Comparison of ENCODE assay signal across 10 cellular contexts in the genomic region with DNA sequence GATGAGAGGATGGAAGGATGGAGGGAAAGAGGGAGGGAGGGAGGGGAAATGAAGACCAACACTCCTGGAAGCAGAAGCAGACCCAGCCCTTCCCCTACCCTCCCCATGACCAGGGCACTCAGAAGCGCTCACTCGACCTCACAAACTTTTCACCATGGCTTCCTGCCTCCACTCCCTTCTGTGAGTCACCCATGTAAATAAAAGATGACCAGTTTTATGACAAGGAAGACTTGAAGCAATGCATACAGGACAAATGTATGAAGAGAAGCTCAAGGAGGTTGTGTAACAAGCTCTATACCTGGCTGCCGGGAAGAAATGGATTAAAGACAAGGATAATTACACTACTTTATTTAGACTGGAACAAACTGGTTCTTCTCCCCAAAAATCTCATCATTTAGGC.
DNase-seq lines count a peak whose midpoint lies in the region; ATAC-seq, FAIRE-seq and TF ChIP-seq lines count a peak whose summit lies in the region.
"Had no signal": no experiment of that assay in that cellular context is flagged by ENCODE, and none has a peak within 500 bp of the region (broad histone marks: within the 10 kb centered on the region; RNA-seq: fewer than 3 reads in every experiment).

No MANE protein-coding gene starts in this region.

- peak overlapping the region; percentile 8 for H3K4me3 Mint-ChIP-seq in HFFc6
- H3K4me3 Mint-ChIP-seq: activated CD8-positive, alpha-beta T cell treated with anti-CD3 and anti-CD28 coated beads, Interleukin-2, amount 10 ng/mL, durations not matched to agents 7 days and 5 days had no signal

- WGBS in upper lobe of left lung, 2 donors, result 55 to 62% methylated on average over 3 of the region's 3 CpGs

- no peak overlapping the region for H3K4me3 ChIP-seq in RWPE2 (ENCODE audit: severe bottlenecking)
- H3K4me3 ChIP-seq in fibroblast of pulmonary artery (replicated peaks; ENCODE audit: low read depth, low read length), result no peak overlapping the region
- H3K4me3 ChIP-seq in upper lobe of left lung, result no peak overlapping the region
- H3K4me3 ChIP-seq: skin epidermis had no signal

- H3K9me3 Mint-ChIP-seq in HFFc6, result peaks cover 10% of the 10 kb centered on the region

- peaks cover 75% of the 10 kb centered on the region for H3K36me3 ChIP-seq in RWPE2 (ENCODE audit: low read depth)
- H3K36me3 ChIP-seq in upper lobe of left lung, result peaks cover 0 to 77% (median 42%) of the 10 kb centered on the region in 4 donors

- H3K4me1 ChIP-seq in RWPE2 (ENCODE audit: insufficient read depth, poor library complexity, severe bottlenecking) (peaks cover 18% of the 10 kb centered on the region), upper lobe of left lung (peaks cover 0 to 8% (median 4%) of the 10 kb centered on the region in 4 donors)

- DNase-seq in HFFc6 (peak; percentile 65), RWPE2 (ENCODE audit: low spot score) (no peak), fibroblast of pulmonary artery (ENCODE audit: low read depth) (peak; percentile 55), upper lobe of left lung (peak in 1 of 2 donors; percentile 54), frontal cortex (ENCODE audit: low spot score in 2 of 2) (no peak), H4 (ENCODE audit: low spot score) (no peak)
- DNase-seq: activated CD8-positive, alpha-beta T cell treated with anti-CD3 and anti-CD28 coated beads, Interleukin-2, amount 10 ng/mL, durations not matched to agents 7 days and 5 days; NCI-H2171 treated with DMSO at 0.1 percent for 48 hours had no signal

- H3K27me3 Mint-ChIP-seq in HFFc6 (ENCODE audit: insufficient read depth), result no peaks in the 10 kb centered on the region; the same call in 1 of the 2 replicates

- peaks cover 51% of the 10 kb centered on the region for H3K4me1 Mint-ChIP-seq in HFFc6 (ENCODE audit: low read depth)

- FAIRE-seq in frontal cortex (lab: Jason Lieb, UNC), result no peak

- H3K27ac ChIP-seq in RWPE2 (ENCODE audit: poor library complexity, severe bottlenecking) (peak overlapping the region; percentile 80), upper lobe of left lung (peak overlapping the region in 1 of 4 donors; percentile 25)

- TF ChIP-seq CTCF in HFFc6 (IDR thresholded peaks at IDR 0.05) (no peak), RWPE2 (IDR thresholded peaks at IDR 0.05; ENCODE audit: poor library complexity, severe bottlenecking) (no peak), fibroblast of pulmonary artery (IDR thresholded peaks at IDR 0.05; ENCODE audit: low read length, missing control alignments) (no peak), upper lobe of left lung (IDR thresholded peaks at IDR 0.05) (no peak)

- peak in 1 of 4 donors; percentile 29 for TF ChIP-seq EP300 in upper lobe of left lung (IDR thresholded peaks at IDR 0.05)

- peak; percentile 98 for ATAC-seq in RWPE2 (ENCODE audit: low read depth)
- ATAC-seq in upper lobe of left lung (ENCODE audit: low FRiP score in 2 of 2), result peak; percentile 44 to 46
- ATAC-seq in GM18858 (IDR thresholded peaks at IDR 0.05; ENCODE audit: unreplicated experiment), result no peak
- ATAC-seq: activated CD8-positive, alpha-beta T cell treated with anti-CD3 and anti-CD28 coated beads, Interleukin-2, amount 10 ng/mL, durations not matched to agents 7 days and 5 days had no signal

- H3K27ac Mint-ChIP-seq in HFFc6, result peak overlapping the region; percentile 64
- H3K27ac Mint-ChIP-seq: activated CD8-positive, alpha-beta T cell treated with anti-CD3 and anti-CD28 coated beads, Interleukin-2, amount 10 ng/mL, durations not matched to agents 7 days and 5 days had no signal

- TF ChIP-seq POLR2A in upper lobe of left lung (IDR thresholded peaks at IDR 0.05), result no peak

- peaks cover 65% of the 10 kb centered on the region for H3K36me3 Mint-ChIP-seq in HFFc6 (ENCODE audit: low read depth)

- H3K9me3 ChIP-seq in RWPE2 (ENCODE audit: severe bottlenecking) (peaks cover under 1% of the 10 kb centered on the region), upper lobe of left lung (peaks cover 1 to 5% (median 3%) of the 10 kb centered on the region in 4 donors)

- H3K27me3 ChIP-seq in RWPE2 (ENCODE audit: insufficient read depth, poor library complexity, severe bottlenecking) (no peaks in the 10 kb centered on the region), upper lobe of left lung (no peaks in the 10 kb centered on the region)

Comparison
In these comparisons a context has a peak if more than half of its experiments do, and no peak if none do; other contexts are left out.
1. DNase-seq: peak in HFFc6 (single experiment) and fibroblast of pulmonary artery (single experiment); none in RWPE2 (single experiment), frontal cortex (0 of 2) and H4 (single experiment).